Comparison of ENCODE assay signal across 14 cellular contexts in the genomic region with DNA sequence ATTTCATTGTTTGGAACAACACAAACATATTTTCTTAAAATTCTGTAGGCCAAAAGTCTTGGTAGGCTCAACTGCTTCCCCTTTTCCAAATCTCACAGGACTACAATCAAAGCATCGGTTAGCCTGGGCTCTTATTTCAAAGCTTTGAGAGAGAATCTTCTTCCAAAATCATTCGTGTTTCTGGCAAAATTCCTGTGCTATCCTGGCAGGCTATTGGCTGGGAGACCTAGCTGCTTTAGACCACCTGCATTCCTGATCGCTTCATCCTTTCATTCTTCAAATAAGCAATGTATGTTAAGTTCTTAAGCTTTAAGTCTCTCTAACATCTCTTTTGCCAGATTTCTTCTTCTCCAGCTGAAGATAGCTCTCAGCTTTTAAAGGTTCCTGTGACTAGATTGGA.
DNase-seq lines count a peak whose midpoint lies in the region; ATAC-seq and TF ChIP-seq lines count a peak whose summit lies in the region.
"Had no signal": no experiment of that assay in that cellular context is flagged by ENCODE, and none has a peak within 500 bp of the region (broad histone marks: within the 10 kb centered on the region; RNA-seq: fewer than 3 reads in every experiment).

No MANE protein-coding gene starts in this region.

- H3K4me3 ChIP-seq in heart right ventricle (no peak overlapping the region), mesendoderm (ENCODE audit: low read length) (no peak overlapping the region), esophagus squamous epithelium (no peak overlapping the region)
- H3K4me3 ChIP-seq: GM12878 had no signal

- intact Hi-C loops in Right ventricle myocardium inferior (cut with DNase I): no loop called here
- intact Hi-C loops in heart right ventricle (cut with DNase I): no loop called here
- intact Hi-C loops in sciatic nerve (cut with DNase I): no loop called here
- intact Hi-C loops in esophagus squamous epithelium (cut with DNase I): no loop called here

- H3K27me3 ChIP-seq in heart right ventricle: no peaks in the 10 kb centered on the region
- H3K27me3 ChIP-seq in mesendoderm (ENCODE audit: insufficient read depth, low read length, poor library complexity): no peaks in the 10 kb centered on the region
- no peaks in the 10 kb centered on the region for H3K27me3 ChIP-seq in esophagus squamous epithelium

- no peak overlapping the region for H3K27ac ChIP-seq in heart right ventricle
- H3K27ac ChIP-seq in mesendoderm (ENCODE audit: low read depth, low read length): no peak overlapping the region
- H3K27ac ChIP-seq in esophagus squamous epithelium: no peak overlapping the region
- H3K27ac ChIP-seq: HL-60 had no signal

- no peak overlapping the region for H2BK5ac ChIP-seq in mesendoderm (ENCODE audit: low read length)

- H3K23ac ChIP-seq in mesendoderm (ENCODE audit: low read length): no peak overlapping the region

- H3K9ac ChIP-seq in mesendoderm (ENCODE audit: low read length): no peak overlapping the region

- no peaks in the 10 kb centered on the region for H3K79me2 ChIP-seq in mesendoderm (ENCODE audit: control insufficient read depth, insufficient read depth, low read length)

- H2BK15ac ChIP-seq in mesendoderm (replicated peaks; ENCODE audit: low read depth): no peak overlapping the region

- no peaks in the 10 kb centered on the region for H3K4me1 ChIP-seq in heart right ventricle
- no peaks in the 10 kb centered on the region for H3K4me1 ChIP-seq in mesendoderm (ENCODE audit: control insufficient read depth, low read depth, low read length)
- H3K4me1 ChIP-seq in esophagus squamous epithelium: no peaks in the 10 kb centered on the region

- H4K5ac ChIP-seq in mesendoderm (ENCODE audit: low read length): no peak overlapping the region

- H2BK120ac ChIP-seq in mesendoderm (ENCODE audit: low read depth, low read length): no peak overlapping the region

- H3K4ac ChIP-seq in mesendoderm (ENCODE audit: low read depth, low read length): no peak overlapping the region

- DNase-seq in Right ventricle myocardium inferior (ENCODE audit: missing footprints) (no peak), heart right ventricle (no peak), cerebellar cortex (ENCODE audit: low spot score) (peak; percentile 77), mesendoderm (peak; percentile 35), sciatic nerve (ENCODE audit: low spot score) (no peak), GM20000 (ENCODE audit: low spot score) (no peak), NCI-H2227 (lab: John Stamatoyannopoulos, UW; ENCODE audit: unreplicated experiment) (no peak), esophagus squamous epithelium (lab: John Stamatoyannopoulos, UW) (no peak)
- DNase-seq: Calu3; CD4-positive, alpha-beta T cell; DMS 273 treated with DMSO at 0.1 percent for 48 hours had no signal

- no peak overlapping the region for H3K18ac ChIP-seq in mesendoderm (ENCODE audit: low read length)

- H3K79me1 ChIP-seq in mesendoderm (ENCODE audit: low read length): no peaks in the 10 kb centered on the region

- H3K9me3 ChIP-seq in heart right ventricle (peaks cover 0 to 11% (median 0%) of the 10 kb centered on the region in 11 donors), esophagus squamous epithelium (no peaks in the 10 kb centered on the region)

- TF ChIP-seq CTCF in heart right ventricle (IDR thresholded peaks at IDR 0.05) (no peak), GM20000 (IDR thresholded peaks at IDR 0.05; ENCODE audit: extremely low read depth, missing control alignments) (no peak), esophagus squamous epithelium (IDR thresholded peaks at IDR 0.05) (no peak)

- H3K4me2 ChIP-seq in mesendoderm (ENCODE audit: low read length): no peak overlapping the region

- no peak overlapping the region for H3K56ac ChIP-seq in mesendoderm (ENCODE audit: low read length)

- WGBS in heart right ventricle, 2 donors: 65 to 73% methylated on average over 3 of the region's 3 CpGs
- no CpG with 5 or more reads among the region's 3 CpGs for WGBS in mesendoderm (ENCODE audit: extremely low coverage, insufficient coverage, low lambda C conversion rate)
- WGBS in esophagus squamous epithelium, 2 donors: 40 to 46% methylated on average over 3 of the region's 3 CpGs

- ATAC-seq in Right ventricle myocardium inferior: peak; percentile 20
- ATAC-seq in heart right ventricle: no peak
- ATAC-seq in sciatic nerve: peak; percentile 13
- ATAC-seq: GM12878, HCT116 had no signal

- H2AK5ac ChIP-seq in mesendoderm (ENCODE audit: low read length): no peak overlapping the region

- H3K36me3 ChIP-seq in heart right ventricle: no peaks in the 10 kb centered on the region
- no peaks in the 10 kb centered on the region for H3K36me3 ChIP-seq in mesendoderm (ENCODE audit: control insufficient read depth, insufficient read depth, low read length)
- no peaks in the 10 kb centered on the region for H3K36me3 ChIP-seq in esophagus squamous epithelium

- no peak overlapping the region for H4K8ac ChIP-seq in mesendoderm (ENCODE audit: low read depth, low read length)

- TF ChIP-seq POLR2A in esophagus squamous epithelium (IDR thresholded peaks at IDR 0.05): no peak

Comparison
In these comparisons a context has a peak if more than half of its experiments do, and no peak if none do; other contexts are left out.
1. ATAC-seq: peak in Right ventricle myocardium inferior (single experiment) and sciatic nerve (single experiment); none in heart right ventricle (0 of 8).
2. DNase-seq: peak in cerebellar cortex (single experiment) and mesendoderm (single experiment); none in Right ventricle myocardium inferior (single experiment), heart right ventricle (0 of 2), sciatic nerve (single experiment), GM20000 (single experiment), NCI-H2227 (single experiment) and esophagus squamous epithelium (single experiment).